In genomic region chrX:78957049-78957767, GRCh38 we compare ENCODE assay signal across 15 cellular contexts. TPM values are rescaled to one million over a fixed set of nuclear protein-coding genes. Genes with fewer than 3 reads are reported as not detected.
DNase-seq lines count a peak whose midpoint lies in the region; ATAC-seq and TF ChIP-seq lines count a peak whose summit lies in the region.
"Had no signal": no experiment of that assay in that cellular context is flagged by ENCODE, and none has a peak within 500 bp of the region (broad histone marks: within the 10 kb centered on the region; RNA-seq: fewer than 3 reads in every experiment).

No MANE protein-coding gene starts in this region.

- H3K4me1 Mint-ChIP-seq in central memory CD8-positive, alpha-beta T cell = peaks cover 72% of the 10 kb centered on the region

- H3K36me3 Mint-ChIP-seq in central memory CD8-positive, alpha-beta T cell (ENCODE audit: insufficient read depth) = peaks cover 50% of the 10 kb centered on the region

- H3K27me3 ChIP-seq in adrenal gland = peaks cover 6% of the 10 kb centered on the region
- H3K27me3 ChIP-seq: hepatocyte had no signal

- DNase-seq in central memory CD8-positive, alpha-beta T cell (ENCODE audit: low spot score in 2 of 2) = no peak
- no peak for DNase-seq in erythroblast (lab: John Stamatoyannopoulos, UW)
- no peak for DNase-seq in adrenal gland
- no peak for DNase-seq in activated gamma-delta T cell (lab: John Stamatoyannopoulos, UW)
- no peak for DNase-seq in effector CD4-positive, alpha-beta T cell
- DNase-seq: central memory CD4-positive, alpha-beta T cell had no signal

- H3K27ac ChIP-seq in adrenal gland = no peak overlapping the region
- H3K27ac ChIP-seq: BLaER1 treated with 17β-estradiol and CSF1 and Interleukin-3, amounts not matched to agents 10 nM and 100 nM; hepatocyte had no signal

- TF ChIP-seq POLR2A in erythroblast (IDR thresholded peaks at IDR 0.05; ENCODE audit: low read length) (no peak), adrenal gland (IDR thresholded peaks at IDR 0.05) (no peak)

- no peaks in the 10 kb centered on the region for H3K9me3 Mint-ChIP-seq in central memory CD8-positive, alpha-beta T cell

- 51 to 70% (median 58%) methylated on average over 2 of the region's 2 CpGs for WGBS in adrenal gland, 4 donors

- TF ChIP-seq CTCF in adrenal gland (IDR thresholded peaks at IDR 0.05) = no peak

- no peaks in the 10 kb centered on the region for H3K36me3 ChIP-seq in adrenal gland (replicated peaks in 1 of 2)
- H3K36me3 ChIP-seq: BLaER1 treated with 17β-estradiol and CSF1 and Interleukin-3, amounts not matched to agents 10 nM and 100 nM had no signal

- peak; percentile 32 for ATAC-seq in GM19395 (IDR thresholded peaks at IDR 0.05; ENCODE audit: unreplicated experiment)
- peak; percentile 33 for ATAC-seq in HG03159 (IDR thresholded peaks at IDR 0.05; ENCODE audit: unreplicated experiment)
- no peak for ATAC-seq in central memory CD8-positive, alpha-beta T cell (replicated peaks; ENCODE audit: extremely low read depth, poor library complexity, severe bottlenecking)

- H3K27me3 Mint-ChIP-seq in central memory CD8-positive, alpha-beta T cell = no peaks in the 10 kb centered on the region

- H3K4me1 ChIP-seq in adrenal gland (replicated peaks in 1 of 2) = no peaks in the 10 kb centered on the region

- H3K9me3 ChIP-seq in adrenal gland (replicated peaks in 1 of 3) = no peaks in the 10 kb centered on the region

- H3K4me3 ChIP-seq in GM08714 (ENCODE audit: low read length) = peak overlapping the region; percentile 16; the same call in 1 of the 2 replicates
- H3K4me3 ChIP-seq in adrenal gland = no peak overlapping the region
- H3K4me3 ChIP-seq: BLaER1 treated with 17β-estradiol and CSF1 and Interleukin-3, amounts not matched to agents 10 nM and 100 nM; hepatocyte; lung had no signal

- H3K27ac Mint-ChIP-seq in central memory CD8-positive, alpha-beta T cell (ENCODE audit: low read depth) = peak overlapping the region; percentile 77

- intact Hi-C loops in adrenal gland (cut with DNase I) = no loop called here

- peak overlapping the region; percentile 48 for H3K4me3 Mint-ChIP-seq in central memory CD8-positive, alpha-beta T cell

RNA-seq across cellular contexts. Expression of gene P2RY10, which starts 12.0 kb away (rescaled TPM):
- total RNA-seq in adrenal gland = 1 to 10 TPM in 1 of 8 donors, under 1 TPM in 3, not detected in 4; 0.21 to 1.5 (median 0.33) TPM
- polyA plus RNA-seq in adrenal gland = under 1 TPM; 0.13 to 0.42 (median 0.16) TPM
- total RNA-seq: epithelial cell of proximal tubule, hepatocyte, NCI-H460, osteocyte had no signal
- polyA plus RNA-seq: hepatocyte had no signal
